Comparison of ENCODE assay signal across 2 cellular contexts in genomic region chr3:171162986-171163723, GRCh38.
TF ChIP-seq lines count a peak whose summit lies in the region.

No MANE protein-coding gene starts in this region.

TF ChIP-seq in Ishikawa, 13 proteins besides CTCF, POLR2A, EP300 and RAD21 (continued from another document):
- TF ChIP-seq REST (IDR thresholded peaks at IDR 0.05; ENCODE audit: low read depth) (no peak), MAX (IDR thresholded peaks at IDR 0.05) (no peak), ZBTB7A (IDR thresholded peaks at IDR 0.05; ENCODE audit: low read depth) (no peak), EGR1 (IDR thresholded peaks at IDR 0.05) (no peak), TCF12 (IDR thresholded peaks at IDR 0.05; ENCODE audit: low read depth) (no peak), TAF1 (IDR thresholded peaks at IDR 0.05; ENCODE audit: low read depth) (no peak)

TF ChIP-seq in GM12878, 131 proteins besides CTCF, POLR2A, EP300 and RAD21 (continued from another document):
- TF ChIP-seq REST (IDR thresholded peaks at IDR 0.05; ENCODE audit: low read depth, low read length): no peak
- peak; percentile 65; the same call in 1 of the 2 replicates for TF ChIP-seq SMC3 (IDR thresholded peaks at IDR 0.05; ENCODE audit: borderline replicate concordance, low read length)
